ENCODE assay signal across 1 cellular context in genomic region chr16:67915831-67916723, GRCh38.
TF ChIP-seq lines count a peak whose summit lies in the region.

No MANE protein-coding gene starts in this region.

TF ChIP-seq in HEK293T, 16 proteins besides CTCF, POLR2A, EP300 and RAD21 (continued from another document):
- no peak for TF ChIP-seq PKNOX1 (IDR thresholded peaks at IDR 0.05)
